1 cellular context compared by ENCODE assay signal in the genomic region with DNA sequence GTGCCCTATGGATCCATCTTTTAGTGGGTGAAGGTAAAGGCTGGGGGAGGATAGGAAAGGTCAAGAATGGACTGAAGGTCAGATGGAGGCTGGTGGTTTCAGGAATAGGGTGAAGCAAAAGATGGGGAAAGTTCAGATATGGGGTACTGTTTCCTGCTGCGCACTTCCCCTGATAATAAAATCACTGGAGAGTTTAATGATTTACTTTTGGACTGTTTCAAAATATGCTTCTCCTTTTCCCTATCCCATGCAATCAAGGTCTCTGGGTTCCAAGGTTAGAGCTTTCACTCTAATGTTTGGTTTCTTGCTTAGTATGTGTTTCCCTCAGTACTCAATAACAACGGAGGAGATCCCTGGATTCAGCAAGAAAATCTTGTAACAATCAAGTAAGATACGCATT.
TF ChIP-seq lines count a peak whose summit lies in the region.

No MANE protein-coding gene starts in this region.

TF ChIP-seq in HepG2, 621 proteins besides CTCF, POLR2A, EP300 and RAD21 (continued from another document):
- TF ChIP-seq, protein P1, sequence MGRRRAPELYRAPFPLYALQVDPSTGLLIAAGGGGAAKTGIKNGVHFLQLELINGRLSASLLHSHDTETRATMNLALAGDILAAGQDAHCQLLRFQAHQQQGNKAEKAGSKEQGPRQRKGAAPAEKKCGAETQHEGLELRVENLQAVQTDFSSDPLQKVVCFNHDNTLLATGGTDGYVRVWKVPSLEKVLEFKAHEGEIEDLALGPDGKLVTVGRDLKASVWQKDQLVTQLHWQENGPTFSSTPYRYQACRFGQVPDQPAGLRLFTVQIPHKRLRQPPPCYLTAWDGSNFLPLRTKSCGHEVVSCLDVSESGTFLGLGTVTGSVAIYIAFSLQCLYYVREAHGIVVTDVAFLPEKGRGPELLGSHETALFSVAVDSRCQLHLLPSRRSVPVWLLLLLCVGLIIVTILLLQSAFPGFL (CRISPR knock-in tag; IDR thresholded peaks at IDR 0.05): no peak
- TF ChIP-seq ZFY (CRISPR knock-in tag; IDR thresholded peaks at IDR 0.05) (no peak), POLR2AphosphoS2 (IDR thresholded peaks at IDR 0.05; ENCODE audit: low read depth, low read length) (no peak), GABPB1 (CRISPR knock-in tag; IDR thresholded peaks at IDR 0.05) (no peak), SAP130 (CRISPR knock-in tag; IDR thresholded peaks at IDR 0.05; ENCODE audit: low read depth) (no peak), HOXA5 (CRISPR knock-in tag; IDR thresholded peaks at IDR 0.05) (no peak)
- TF ChIP-seq, protein P2, sequence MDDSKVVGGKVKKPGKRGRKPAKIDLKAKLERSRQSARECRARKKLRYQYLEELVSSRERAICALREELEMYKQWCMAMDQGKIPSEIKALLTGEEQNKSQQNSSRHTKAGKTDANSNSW (CRISPR knock-in tag; IDR thresholded peaks at IDR 0.05; ENCODE audit: borderline replicate concordance): no peak
